8 cellular contexts compared by ENCODE assay signal in the genomic region with DNA sequence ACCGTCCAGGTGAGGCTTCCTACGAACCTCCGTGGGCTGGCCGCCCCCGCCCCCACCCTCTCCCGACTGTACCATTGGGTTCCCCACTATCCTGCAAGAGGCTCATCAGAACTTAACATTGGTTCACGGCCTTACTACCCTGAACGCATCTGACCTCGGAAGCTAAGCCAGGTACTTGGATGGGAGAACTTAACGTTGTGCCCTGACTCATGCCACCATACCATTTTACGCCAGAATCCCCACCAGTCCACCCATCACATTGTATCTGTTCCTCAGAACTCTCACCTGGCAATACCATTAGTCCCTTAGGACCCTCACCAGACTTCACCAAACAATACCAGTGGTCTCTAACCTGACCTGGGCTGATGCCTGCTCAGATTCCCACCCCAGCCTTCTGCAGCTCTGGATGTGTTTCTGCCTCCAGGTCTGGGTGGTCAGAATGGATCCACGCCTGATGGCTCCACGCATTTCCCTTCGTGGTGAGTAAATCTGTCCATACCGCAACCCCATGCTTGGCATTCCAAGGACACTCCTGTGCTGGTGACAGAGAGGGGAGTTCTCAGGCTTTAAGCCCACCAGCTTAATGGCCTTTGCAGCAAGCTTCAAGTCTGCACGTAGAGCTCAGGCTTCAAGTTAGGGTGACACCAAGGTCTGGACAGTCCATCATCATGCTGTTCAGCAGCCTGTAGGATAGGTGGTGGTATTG. TPM values are rescaled to one million over a fixed set of nuclear protein-coding genes. Genes with fewer than 3 reads are reported as not detected.
DNase-seq lines count a peak whose midpoint lies in the region; ATAC-seq, FAIRE-seq and TF ChIP-seq lines count a peak whose summit lies in the region.

No MANE protein-coding gene starts in this region.

- no peak for DNase-seq in activated naive CD4-positive, alpha-beta T cell treated with Interleukin-2 at 50 U/mL for 16 hours
- DNase-seq in GM12878 (ENCODE audit: low read depth, low spot score) (no peak), lung (ENCODE audit: low spot score) (no peak), upper lobe of left lung (no peak), RPMI8226 (no peak), GM13976 (ENCODE audit: low spot score) (no peak)

- H3K4me1 Mint-ChIP-seq in activated naive CD4-positive, alpha-beta T cell treated with anti-CD3 and anti-CD28 coated beads, Interleukin-2, amount 50 U/mL, for 24 hours: peaks cover 60% of the 10 kb centered on the region

- peak overlapping the region; percentile 81 for H2AFZ ChIP-seq in GM12878 (ENCODE audit: control insufficient read depth, low read depth, low read length)

- H3K9me3 ChIP-seq in GM12878 (replicated peaks; ENCODE audit: control insufficient read depth, insufficient read depth, low read length) (no peaks in the 10 kb centered on the region; the same call in 2 of the 3 replicates), lung (ENCODE audit: control insufficient read depth in 2 of 2, insufficient read depth in 1 of 2, low read length in 1 of 2) (no peaks in the 10 kb centered on the region), upper lobe of left lung (no peaks in the 10 kb centered on the region)

- H3K27ac Mint-ChIP-seq in activated naive CD4-positive, alpha-beta T cell treated with anti-CD3 and anti-CD28 coated beads, Interleukin-2, amount 50 U/mL, for 24 hours: peak overlapping the region; percentile 91

- TF ChIP-seq EP300 in GM12878 (IDR thresholded peaks at IDR 0.05; ENCODE audit: borderline replicate concordance in 1 of 2, control insufficient read depth in 1 of 2, low read depth in 2 of 2, low read length in 2 of 2) (no peak), upper lobe of left lung (IDR thresholded peaks at IDR 0.05) (no peak)

- H3K9me3 Mint-ChIP-seq in activated naive CD4-positive, alpha-beta T cell treated with anti-CD3 and anti-CD28 coated beads, Interleukin-2, amount 50 U/mL, for 24 hours: no peaks in the 10 kb centered on the region

- H3K79me2 ChIP-seq in GM12878 (ENCODE audit: control insufficient read depth, insufficient read depth, low read length): peaks cover 64% of the 10 kb centered on the region

- POLR2A ChIA-PET in GM12878 (lab: Charles Lee): interaction anchor here (0.5 to 6.6 kb wide), 13 partner anchors 8 to 393 kb away, joined by 3 to 40 read pairs (median 7); a partner anchor contains a TSS

- intact Hi-C loops in GM12878 (cut with micrococcal nuclease; ENCODE audit: unreplicated experiment): loop anchor here (1.0 to 10.0 kb wide), 3 partner anchors 17 to 318 kb away; a partner anchor contains a TSS

- peaks cover 32% of the 10 kb centered on the region for H3K4me1 ChIP-seq in GM12878 (ENCODE audit: control insufficient read depth, insufficient read depth, low read length)
- peaks cover 24 to 29% of the 10 kb centered on the region in 2 donors for H3K4me1 ChIP-seq in lung (ENCODE audit: control insufficient read depth in 2 of 2, insufficient read depth in 2 of 2, low read length in 2 of 2)
- peaks cover 63 to 72% (median 67%) of the 10 kb centered on the region in 4 donors for H3K4me1 ChIP-seq in upper lobe of left lung

- in situ Hi-C loops in GM12878 (cut with MboI) (no loop called here), GM13976 (cut with MboI; ENCODE audit: low sequenced_read_pairs, unreplicated experiment) (no loop called here)

- FAIRE-seq in GM12878 (lab: Jason Lieb, UNC): no peak

- CTCF ChIA-PET in GM12878 (lab: Yijun Ruan, JAX): interaction anchor here (0.6 to 2.9 kb wide), 5 partner anchors 32 to 242 kb away, joined by 3 to 18 read pairs (median 6); a partner anchor contains a TSS

- WGBS in GM12878 (ENCODE audit: insufficient coverage, insufficient replicate concordance, low lambda C conversion rate, missing lambda C conversion rate): 30% methylated on average over 16 of the region's 16 CpGs
- 29 to 33% methylated on average over 16 of the region's 16 CpGs for WGBS in lung, 2 donors
- 33 to 66% methylated on average over 5 to 15 of the region's 16 CpGs for whole genome bisulfite sequencing in upper lobe of left lung, 2 donors

- H3K4me2 ChIP-seq in GM12878 (ENCODE audit: control insufficient read depth, insufficient read depth): peak overlapping the region; percentile 96

- H3K4me3 Mint-ChIP-seq in activated naive CD4-positive, alpha-beta T cell treated with anti-CD3 and anti-CD28 coated beads, Interleukin-2, amount 50 U/mL, for 24 hours: peak overlapping the region; percentile 93

- H3K36me3 ChIP-seq in GM12878 (ENCODE audit: control insufficient read depth in 2 of 2, insufficient read depth in 2 of 2, low read length in 1 of 2) (peaks cover 2 to 11% of the 10 kb centered on the region in 2 experiments; a peak in 3 of 4 replicates), lung (ENCODE audit: control insufficient read depth in 2 of 2, insufficient read depth in 2 of 2, low read length in 2 of 2) (peaks cover 0 to 12% of the 10 kb centered on the region in 2 donors), upper lobe of left lung (peaks cover 0 to 29% (median 4%) of the 10 kb centered on the region in 4 donors)

- ATAC-seq in GM12878 (peak; percentile 0; the same call in 2 of the 3 replicates), lung (ENCODE audit: insufficient read depth, low FRiP score) (no peak), upper lobe of left lung (ENCODE audit: low FRiP score in 2 of 2) (no peak), GM21529 (IDR thresholded peaks at IDR 0.05; ENCODE audit: unreplicated experiment) (no peak)

- H3K36me3 Mint-ChIP-seq in activated naive CD4-positive, alpha-beta T cell treated with anti-CD3 and anti-CD28 coated beads, Interleukin-2, amount 50 U/mL, for 24 hours: peaks cover 3% of the 10 kb centered on the region

- peak overlapping the region; percentile 97 for H3K9ac ChIP-seq in GM12878 (ENCODE audit: control insufficient read depth, insufficient read depth, low read length)

- no peaks in the 10 kb centered on the region for H3K27me3 Mint-ChIP-seq in activated naive CD4-positive, alpha-beta T cell treated with anti-CD3 and anti-CD28 coated beads, Interleukin-2, amount 50 U/mL, for 24 hours

- BruUV-seq in GM12878 (replicated peaks; lab: Mats Ljungman, UMichigan): no TSS peak

- peak overlapping the region; percentile 96 for H3K27ac ChIP-seq in GM12878 (ENCODE audit: control insufficient read depth, insufficient read depth)
- peak overlapping the region; percentile 93 to 99 for H3K27ac ChIP-seq in lung (ENCODE audit: low read depth in 1 of 2, low read length in 1 of 2)
- H3K27ac ChIP-seq in upper lobe of left lung: peak overlapping the region; percentile 92 to 100 (median 98)

- peak overlapping the region; percentile 75 for H3K4me3 ChIP-seq in GM12878
- H3K4me3 ChIP-seq in lung: peak overlapping the region; percentile 88
- H3K4me3 ChIP-seq in upper lobe of left lung: peak overlapping the region; percentile 70 to 93 (median 89)

- TF ChIP-seq CTCF in GM12878 (IDR thresholded peaks at IDR 0.05 in 2 of 3, conservative IDR thresholded peaks at IDR 0.05 in 1 of 3; ENCODE audit: control insufficient read depth in 2 of 3, extremely low read depth in 1 of 3, insufficient read depth in 1 of 3, low read depth in 3 of 3, low read length in 3 of 3) (no peak), lung (IDR thresholded peaks at IDR 0.05; ENCODE audit: control extremely low read depth, extremely low read depth) (no peak), upper lobe of left lung (IDR thresholded peaks at IDR 0.05) (no peak), GM13976 (IDR thresholded peaks at IDR 0.05; ENCODE audit: borderline replicate concordance, control extremely low read depth, extremely low read depth, insufficient read depth, missing control alignments) (no peak)

- RAD21 ChIA-PET in GM12878 (lab: Charles Lee; ENCODE audit: unreplicated experiment): interaction anchor here (0.7 to 2.1 kb wide), 9 partner anchors 16 to 73 kb away, joined by 3 to 12 read pairs (median 7); a partner anchor contains a TSS

- TF ChIP-seq POLR2A in GM12878 (IDR thresholded peaks at IDR 0.05; ENCODE audit: low read depth, low read length): no peak
- no peak for TF ChIP-seq POLR2A in upper lobe of left lung (IDR thresholded peaks at IDR 0.05)

- peaks cover 9% of the 10 kb centered on the region for H4K20me1 ChIP-seq in GM12878 (ENCODE audit: control insufficient read depth, insufficient read depth)

- SMC1A ChIA-PET in GM12878 (lab: Charles Lee; ENCODE audit: uncharacterized antibody, unreplicated experiment): interaction anchor here (0.5 to 5.2 kb wide), 7 partner anchors 9 to 80 kb away, joined by 3 to 37 read pairs (median 6); a partner anchor contains a TSS

- no peaks in the 10 kb centered on the region for H3K27me3 ChIP-seq in GM12878 (replicated peaks in 1 of 2; ENCODE audit: control insufficient read depth in 2 of 2, insufficient read depth in 2 of 2, low read length in 1 of 2)
- H3K27me3 ChIP-seq in lung (ENCODE audit: control insufficient read depth, insufficient read depth): no peaks in the 10 kb centered on the region
- H3K27me3 ChIP-seq in upper lobe of left lung: no peaks in the 10 kb centered on the region

- no peak for TF ChIP-seq RAD21 in GM12878 (IDR thresholded peaks at IDR 0.05; ENCODE audit: insufficient read depth, low read depth, low read length)

RNA-seq across cellular contexts. Expression of a gene that starts 0.6 kb away (rescaled TPM):
- 34.8 and 38.6 TPM in 2 replicates for total RNA-seq in GM12878 (2013; cell fraction: nucleolus; rRNA removed)
- 17.3 and 17.7 TPM in 2 replicates for total RNA-seq in GM12878 (2014; rRNA removed)
- 12.7 and 13.7 TPM in 2 replicates for total RNA-seq in GM12878 (2014; rRNA removed; fragmentation: Illumina TruSeq; extraction: Trizol)
- 17.7 and 18.3 TPM in 2 replicates for total RNA-seq in GM12878 (2021)
- 12.8 TPM for polyA plus RNA-seq in GM12878 (2011; ENCODE audit: low read depth)
- polyA plus RNA-seq in GM12878 (2011; rRNA removed): 11.6 and 18.2 TPM in 2 replicates
- 25.0 and 27.8 TPM in 2 replicates for polyA plus RNA-seq in GM12878 (2011; cell fraction: cytosol; rRNA removed)
- polyA plus RNA-seq in GM12878 (2011; cell fraction: nucleus; rRNA removed): 9.3 and 9.7 TPM in 2 replicates
- 13.8 and 18.9 TPM in 2 replicates for polyA plus RNA-seq in GM12878 (2012)
- polyA plus RNA-seq in GM12878 (2014; fragmentation: Illumina TruSeq; extraction: Trizol): 27.6 and 30.5 TPM in 2 replicates
- polyA plus RNA-seq in GM12878 (2014; fragmentation: Nextera tagmentation; extraction: Ambion mirVana): 1 to 10 TPM; 6.5 to 7.1 TPM
- 22.4 and 25.5 TPM in 2 replicates for polyA plus RNA-seq in GM12878 (2014; rRNA removed)
- polyA plus RNA-seq in GM12878 (2016; fragmentation: Nextera tagmentation; extraction: Ambion mirVana): 10 to 100 TPM; 27.6 to 27.9 TPM
- 19.4 and 27.8 TPM in 2 replicates for polyA minus RNA-seq in GM12878 (2011; rRNA and poly(A)+ RNA removed)
- 6.1 and 8.2 TPM in 2 replicates for polyA minus RNA-seq in GM12878 (2011; cell fraction: cytosol; rRNA and poly(A)+ RNA removed)
- 12.0 and 24.1 TPM in 2 replicates for polyA minus RNA-seq in GM12878 (2011; cell fraction: nucleus; rRNA and poly(A)+ RNA removed)
- total RNA-seq in lung: 10 to 100 TPM; 15.8 to 49.0 TPM
- 10 to 100 TPM; 26.8 to 33.4 TPM for polyA plus RNA-seq in lung
- 10 to 100 TPM; 21.8 to 52.3 (median 39.5) TPM for total RNA-seq in upper lobe of left lung

RNA-seq across cellular contexts. Expression of a gene that starts 1.0 kb away (rescaled TPM):
- total RNA-seq in GM12878 (2013; cell fraction: nucleolus; rRNA removed): 56.0 and 62.2 TPM in 2 replicates
- total RNA-seq in GM12878 (2014; rRNA removed): 246 and 269 TPM in 2 replicates
- 414 and 415 TPM in 2 replicates for total RNA-seq in GM12878 (2014; rRNA removed; fragmentation: Illumina TruSeq; extraction: Trizol)
- total RNA-seq in GM12878 (2021): 463 and 474 TPM in 2 replicates
- 370 TPM for polyA plus RNA-seq in GM12878 (2011; ENCODE audit: low read depth)
- 265 and 285 TPM in 2 replicates for polyA plus RNA-seq in GM12878 (2011; rRNA removed)
- 340 and 373 TPM in 2 replicates for polyA plus RNA-seq in GM12878 (2011; cell fraction: cytosol; rRNA removed)
- polyA plus RNA-seq in GM12878 (2011; cell fraction: nucleus; rRNA removed): 212 and 231 TPM in 2 replicates
- polyA plus RNA-seq in GM12878 (2012): 407 and 450 TPM in 2 replicates
- polyA plus RNA-seq in GM12878 (2014; fragmentation: Illumina TruSeq; extraction: Trizol): 568 and 674 TPM in 2 replicates
- polyA plus RNA-seq in GM12878 (2014; fragmentation: Nextera tagmentation; extraction: Ambion mirVana): 1,000 to 10,000 TPM in 1 of 2 experiments, 100 to 1,000 TPM in 1; 696 to 1,049 TPM
- 332 and 351 TPM in 2 replicates for polyA plus RNA-seq in GM12878 (2014; rRNA removed)
- 100 to 1,000 TPM; 683 to 684 TPM for polyA plus RNA-seq in GM12878 (2016; fragmentation: Nextera tagmentation; extraction: Ambion mirVana)
- polyA minus RNA-seq in GM12878 (2011; rRNA and poly(A)+ RNA removed): 265 and 343 TPM in 2 replicates
- 183 and 242 TPM in 2 replicates for polyA minus RNA-seq in GM12878 (2011; cell fraction: cytosol; rRNA and poly(A)+ RNA removed)
- 51.5 and 60.5 TPM in 2 replicates for polyA minus RNA-seq in GM12878 (2011; cell fraction: nucleus; rRNA and poly(A)+ RNA removed)
- 100 to 1,000 TPM; 352 to 567 TPM for total RNA-seq in lung
- polyA plus RNA-seq in lung: 100 to 1,000 TPM; 269 to 513 TPM
- total RNA-seq in upper lobe of left lung: 100 to 1,000 TPM; 206 to 611 (median 456) TPM

RNA-seq across cellular contexts. Expression of a gene that starts 9.5 kb away (rescaled TPM):
- total RNA-seq in GM12878 (2013; cell fraction: nucleolus; rRNA removed): 4.6 and 5.3 TPM in 2 replicates
- total RNA-seq in GM12878 (2014; rRNA removed) (0.45 and 0.54 TPM in 2 replicates), GM12878 (2014; rRNA removed; fragmentation: Illumina TruSeq; extraction: Trizol) (0.41 and 0.76 TPM in 2 replicates), GM12878 (2021) (2.4 and 3.8 TPM in 2 replicates), lung (10 to 100 TPM in 1 of 2 donors, 1 to 10 TPM in 1; 9.5 to 12.4 TPM), upper lobe of left lung (10 to 100 TPM in 3 of 6 donors, 1 to 10 TPM in 3; 2.3 to 59.7 (median 11.4) TPM)
- polyA plus RNA-seq in GM12878 (2011; ENCODE audit: low read depth): 8.1 TPM
- polyA plus RNA-seq in GM12878 (2011; rRNA removed) (4.5 and 7.2 TPM in 2 replicates), GM12878 (2014; fragmentation: Illumina TruSeq; extraction: Trizol) (3.3 and 4.6 TPM in 2 replicates), GM12878 (2014; fragmentation: Nextera tagmentation; extraction: Ambion mirVana) (1 to 10 TPM; 1.0 to 4.6 TPM), GM12878 (2014; rRNA removed) (2.4 and 3.6 TPM in 2 replicates), GM12878 (2016; fragmentation: Nextera tagmentation; extraction: Ambion mirVana) (1 to 10 TPM; 1.6 to 2.8 TPM), lung (1 to 10 TPM; 3.8 to 8.0 TPM)
- polyA plus RNA-seq in GM12878 (2011; cell fraction: cytosol; rRNA removed): 3.0 and 4.0 TPM in 2 replicates
- polyA plus RNA-seq in GM12878 (2011; cell fraction: nucleus; rRNA removed): 75.3 and 115 TPM in 2 replicates
- polyA plus RNA-seq in GM12878 (2012): 8.2 and 8.3 TPM in 2 replicates
- polyA minus RNA-seq in GM12878 (2011; rRNA and poly(A)+ RNA removed): 2.2 and 2.6 TPM in 2 replicates
- polyA minus RNA-seq in GM12878 (2011; cell fraction: cytosol; rRNA and poly(A)+ RNA removed): not detected in 2 replicates
- polyA minus RNA-seq in GM12878 (2011; cell fraction: nucleus; rRNA and poly(A)+ RNA removed): 4.2 and 5.4 TPM in 2 replicates

RNA-seq across cellular contexts. Expression of a gene that starts 16.3 kb away (rescaled TPM):
- 21.9 and 32.0 TPM in 2 replicates for total RNA-seq in GM12878 (2013; cell fraction: nucleolus; rRNA removed)
- total RNA-seq in GM12878 (2014; rRNA removed): 9.1 and 9.8 TPM in 2 replicates
- total RNA-seq in GM12878 (2014; rRNA removed; fragmentation: Illumina TruSeq; extraction: Trizol): 5.9 TPM in 2 replicates
- total RNA-seq in GM12878 (2021): 17.8 and 19.0 TPM in 2 replicates
- 13.1 TPM for polyA plus RNA-seq in GM12878 (2011; ENCODE audit: low read depth)
- polyA plus RNA-seq in GM12878 (2011; rRNA removed): 8.5 and 19.0 TPM in 2 replicates
- 20.9 and 21.1 TPM in 2 replicates for polyA plus RNA-seq in GM12878 (2011; cell fraction: cytosol; rRNA removed)
- 207 and 264 TPM in 2 replicates for polyA plus RNA-seq in GM12878 (2011; cell fraction: nucleus; rRNA removed)
- polyA plus RNA-seq in GM12878 (2012): 14.8 and 17.4 TPM in 2 replicates
- 10.6 and 14.2 TPM in 2 replicates for polyA plus RNA-seq in GM12878 (2014; fragmentation: Illumina TruSeq; extraction: Trizol)
- polyA plus RNA-seq in GM12878 (2014; fragmentation: Nextera tagmentation; extraction: Ambion mirVana): 10 to 100 TPM; 12.5 to 16.2 TPM
- polyA plus RNA-seq in GM12878 (2014; rRNA removed): 17.3 and 20.0 TPM in 2 replicates
- 10 to 100 TPM; 14.1 to 17.9 TPM for polyA plus RNA-seq in GM12878 (2016; fragmentation: Nextera tagmentation; extraction: Ambion mirVana)
- 23.4 and 33.1 TPM in 2 replicates for polyA minus RNA-seq in GM12878 (2011; rRNA and poly(A)+ RNA removed)
- 6.0 and 8.8 TPM in 2 replicates for polyA minus RNA-seq in GM12878 (2011; cell fraction: cytosol; rRNA and poly(A)+ RNA removed)
- polyA minus RNA-seq in GM12878 (2011; cell fraction: nucleus; rRNA and poly(A)+ RNA removed): 8.2 and 9.1 TPM in 2 replicates
- total RNA-seq in lung: 10 to 100 TPM; 14.0 to 20.1 TPM
- polyA plus RNA-seq in lung: 1 to 10 TPM; 8.6 to 9.1 TPM
- 10 to 100 TPM in 2 of 6 donors, 1 to 10 TPM in 4; 1.0 to 23.9 (median 8.0) TPM for total RNA-seq in upper lobe of left lung

RNA-seq across cellular contexts. Expression of a gene that starts 54.6 kb away (rescaled TPM):
- total RNA-seq in GM12878 (2013; cell fraction: nucleolus; rRNA removed): 28.0 and 29.5 TPM in 2 replicates
- total RNA-seq in GM12878 (2014; rRNA removed): 639 and 705 TPM in 2 replicates
- total RNA-seq in GM12878 (2014; rRNA removed; fragmentation: Illumina TruSeq; extraction: Trizol): 210 and 245 TPM in 2 replicates
- total RNA-seq in GM12878 (2021): 555 and 560 TPM in 2 replicates
- 149 TPM for polyA plus RNA-seq in GM12878 (2011; ENCODE audit: low read depth)
- polyA plus RNA-seq in GM12878 (2011; rRNA removed): 70.8 and 155 TPM in 2 replicates
- polyA plus RNA-seq in GM12878 (2011; cell fraction: cytosol; rRNA removed): 287 and 437 TPM in 2 replicates
- polyA plus RNA-seq in GM12878 (2011; cell fraction: nucleus; rRNA removed): 173 and 177 TPM in 2 replicates
- 320 and 364 TPM in 2 replicates for polyA plus RNA-seq in GM12878 (2012)
- polyA plus RNA-seq in GM12878 (2014; fragmentation: Illumina TruSeq; extraction: Trizol): 12.8 and 143 TPM in 2 replicates
- 100 to 1,000 TPM in 1 of 2 experiments, 10 to 100 TPM in 1; 32.0 to 174 TPM for polyA plus RNA-seq in GM12878 (2014; fragmentation: Nextera tagmentation; extraction: Ambion mirVana)
- polyA plus RNA-seq in GM12878 (2014; rRNA removed): 947 and 967 TPM in 2 replicates
- 1,000 to 10,000 TPM; 1,103 to 1,121 TPM for polyA plus RNA-seq in GM12878 (2016; fragmentation: Nextera tagmentation; extraction: Ambion mirVana)
- 42.4 and 98.3 TPM in 2 replicates for polyA minus RNA-seq in GM12878 (2011; rRNA and poly(A)+ RNA removed)
- 48.2 and 50.4 TPM in 2 replicates for polyA minus RNA-seq in GM12878 (2011; cell fraction: cytosol; rRNA and poly(A)+ RNA removed)
- polyA minus RNA-seq in GM12878 (2011; cell fraction: nucleus; rRNA and poly(A)+ RNA removed): 27.4 and 51.1 TPM in 2 replicates
- 100 to 1,000 TPM; 106 to 464 TPM for total RNA-seq in lung
- 100 to 1,000 TPM; 567 to 879 TPM for polyA plus RNA-seq in lung
- 100 to 1,000 TPM; 174 to 603 (median 445) TPM for total RNA-seq in upper lobe of left lung
